Comparison of ENCODE assay signal across 8 cellular contexts in genomic region chr4:169115897-169116254, GRCh38.
DNase-seq lines count a peak whose midpoint lies in the region; ATAC-seq, FAIRE-seq and TF ChIP-seq lines count a peak whose summit lies in the region.

No MANE protein-coding gene starts in this region.

- peak overlapping the region; percentile 95 for H3K27ac ChIP-seq in osteoblast (ENCODE audit: low read depth, low read length)
- no peak overlapping the region for H3K27ac ChIP-seq in tibial artery
- H3K27ac ChIP-seq in CD4-positive, alpha-beta T cell (ENCODE audit: low read depth, low read length): no peak overlapping the region

- H3K9me3 ChIP-seq in osteoblast (ENCODE audit: low read depth, low read length) (no peaks in the 10 kb centered on the region), tibial artery (no peaks in the 10 kb centered on the region)
- no peaks in the 10 kb centered on the region for H3K9me3 ChIP-seq in CD4-positive, alpha-beta T cell (ENCODE audit: control insufficient read depth, low read length)

- H3K27me3 Mint-ChIP-seq in CD4-positive, alpha-beta T cell: no peaks in the 10 kb centered on the region

- H3K4me1 Mint-ChIP-seq in CD4-positive, alpha-beta T cell (ENCODE audit: low read depth): no peaks in the 10 kb centered on the region

- H3K36me3 Mint-ChIP-seq in CD4-positive, alpha-beta T cell (ENCODE audit: low read depth): no peaks in the 10 kb centered on the region

- intact Hi-C loops in tibial artery (cut with DNase I; ENCODE audit: low total_unique reads): loop anchor here (10.0 kb wide), 1 partner anchor 159 kb away; the partner anchor contains the start of gene SH3RF1
- intact Hi-C loops in CD4-positive, alpha-beta T cell (cut with DNase I, micrococcal nuclease): no loop called here

- DNase-seq in GM18507 (ENCODE audit: extremely low spot score, insufficient read length, low read depth) (no peak), NCI-H2029 (lab: John Stamatoyannopoulos, UW) (peak; percentile 53), dedifferentiated amniotic fluid mesenchymal stem cell (ENCODE audit: extremely low spot score) (peak; percentile 98), osteoblast (ENCODE audit: insufficient read length, low spot score, missing footprints) (peak; percentile 94), tibial artery (no peak)
- DNase-seq in CD4-positive, alpha-beta T cell: no peak

- H3K4me3 Mint-ChIP-seq in CD4-positive, alpha-beta T cell: no peak overlapping the region

- FAIRE-seq in GM18507 (lab: Jason Lieb, UNC): peak; percentile 18

- peaks cover 39% of the 10 kb centered on the region for H3K79me2 ChIP-seq in osteoblast (ENCODE audit: insufficient read depth, low read length)

- H4K20me1 ChIP-seq in osteoblast (ENCODE audit: insufficient read depth, low read length): peaks cover 11% of the 10 kb centered on the region

- CTCF ChIA-PET in CD4-positive, alpha-beta T cell (lab: Charles Lee): no interaction called here

- H3K27ac Mint-ChIP-seq in CD4-positive, alpha-beta T cell: no peak overlapping the region

- H3K4me1 ChIP-seq in osteoblast (ENCODE audit: insufficient read depth, low read length): peaks cover 41% of the 10 kb centered on the region
- peaks cover 0 to 15% (median 8%) of the 10 kb centered on the region in 4 donors for H3K4me1 ChIP-seq in tibial artery

- H3K27me3 ChIP-seq in osteoblast (ENCODE audit: insufficient read depth, low read length) (no peaks in the 10 kb centered on the region), tibial artery (no peaks in the 10 kb centered on the region)
- no peaks in the 10 kb centered on the region for H3K27me3 ChIP-seq in CD4-positive, alpha-beta T cell (ENCODE audit: control insufficient read depth, insufficient read depth, low read length)

- H3K36me3 ChIP-seq in osteoblast (ENCODE audit: insufficient read depth, low read length): peaks cover 79% of the 10 kb centered on the region
- peaks cover 11 to 49% (median 31%) of the 10 kb centered on the region in 3 donors for H3K36me3 ChIP-seq in tibial artery

- no peaks in the 10 kb centered on the region for H3K9me3 Mint-ChIP-seq in CD4-positive, alpha-beta T cell

- peak overlapping the region; percentile 32 for H3K4me2 ChIP-seq in osteoblast (ENCODE audit: insufficient read depth, low read length)

- TF ChIP-seq CTCF in osteoblast (IDR thresholded peaks at IDR 0.05; ENCODE audit: extremely low read depth, low read depth, low read length) (peak; percentile 37), tibial artery (IDR thresholded peaks at IDR 0.05) (no peak)
- TF ChIP-seq CTCF in CD4-positive, alpha-beta T cell (IDR thresholded peaks at IDR 0.05): no peak

- no peak for ATAC-seq in CD4-positive, alpha-beta T cell (ENCODE audit: poor library complexity)
- ATAC-seq in HG02973 (IDR thresholded peaks at IDR 0.05; ENCODE audit: unreplicated experiment) (no peak), GM18909 (IDR thresholded peaks at IDR 0.05; ENCODE audit: poor library complexity, unreplicated experiment) (no peak)

- no peak overlapping the region for H2AFZ ChIP-seq in osteoblast (ENCODE audit: low read length)

- POLR2A ChIA-PET in CD4-positive, alpha-beta T cell (lab: Charles Lee): no interaction called here

- H3K4me3 ChIP-seq in osteoblast (ENCODE audit: insufficient read depth, low read length) (no peak overlapping the region), tibial artery (no peak overlapping the region)

Comparison
In these comparisons a context has a peak if more than half of its experiments do, and no peak if none do; other contexts are left out.
1. DNase-seq: peak in NCI-H2029 (single experiment), dedifferentiated amniotic fluid mesenchymal stem cell (single experiment) and osteoblast (single experiment); none in GM18507 (single experiment), tibial artery (0 of 2) and CD4-positive, alpha-beta T cell (0 of 10).